18 cellular contexts compared by ENCODE assay signal in the genomic region with DNA sequence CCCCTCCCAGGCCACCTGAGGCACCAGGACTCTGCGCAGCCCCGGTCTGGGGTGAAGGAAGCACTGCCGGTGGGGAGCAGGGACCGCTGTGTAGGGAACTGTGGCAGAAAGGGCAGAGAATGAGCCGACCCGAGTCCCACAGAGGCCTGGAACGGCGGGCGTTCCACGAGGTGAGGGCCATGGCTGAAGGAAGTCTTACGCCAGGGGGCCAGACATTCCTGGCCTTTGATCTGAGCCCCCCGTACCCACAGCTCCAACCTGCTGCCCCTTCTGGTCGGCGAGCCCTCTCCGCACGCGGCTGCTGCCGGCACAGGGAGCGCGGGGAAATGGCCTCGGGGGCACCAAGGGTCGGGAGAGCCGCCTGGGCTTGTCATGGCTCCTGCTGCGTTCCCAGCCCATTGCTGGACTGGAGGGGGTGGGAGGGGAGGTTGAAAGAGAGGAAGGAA. TPM values are rescaled to one million over a fixed set of nuclear protein-coding genes. Genes with fewer than 3 reads are reported as not detected.
A peak's percentile ranks its signal among the peaks of the same experiment; 100 is the strongest.
DNase-seq lines count a peak whose midpoint lies in the region; ATAC-seq and TF ChIP-seq lines count a peak whose summit lies in the region.
"Had no signal": no experiment of that assay in that cellular context is flagged by ENCODE, and none has a peak within 500 bp of the region (broad histone marks: within the 10 kb centered on the region; RNA-seq: fewer than 3 reads in every experiment).

No MANE protein-coding gene starts in this region.

- H2BK120ac ChIP-seq in neuronal stem cell (ENCODE audit: low read depth, low read length): no peak overlapping the region

- WGBS in iPS DF 6.9 (ENCODE audit: insufficient coverage, insufficient read length): no CpG with 5 or more reads among the region's 24 CpGs
- no CpG with 5 or more reads among the region's 24 CpGs for WGBS in neuronal stem cell (ENCODE audit: extremely low coverage in 2 of 2, insufficient read length in 2 of 2, insufficient replicate concordance in 1 of 2), 2 donors

- H3K4ac ChIP-seq in neuronal stem cell (ENCODE audit: low read length): no peak overlapping the region

- no peak overlapping the region for H3K14ac ChIP-seq in neuronal stem cell (ENCODE audit: low read length)

- no peak for TF ChIP-seq CTCF in GM13976 (IDR thresholded peaks at IDR 0.05; ENCODE audit: borderline replicate concordance, control extremely low read depth, extremely low read depth, insufficient read depth, missing control alignments)

- H2AK5ac ChIP-seq in neuronal stem cell (ENCODE audit: low read depth, low read length): no peak overlapping the region

- peak overlapping the region; percentile 68 for H3K4me3 Mint-ChIP-seq in T-helper 17 cell

- no peaks in the 10 kb centered on the region for H3K36me3 ChIP-seq in iPS DF 6.9 (ENCODE audit: control insufficient read depth, insufficient read depth, low read length)
- H3K36me3 ChIP-seq in neuronal stem cell (replicated peaks in 1 of 2; ENCODE audit: control insufficient read depth in 2 of 2, insufficient read depth in 2 of 2, low read length in 2 of 2): peaks cover 0 to under 1% of the 10 kb centered on the region in 2 donors
- H3K36me3 ChIP-seq: tibial artery had no signal

- H3K9me3 ChIP-seq in T-helper 17 cell (ENCODE audit: control insufficient read depth, low read length, poor library complexity, severe bottlenecking): no peaks in the 10 kb centered on the region
- no peaks in the 10 kb centered on the region for H3K9me3 ChIP-seq in iPS DF 6.9 (ENCODE audit: control insufficient read depth, insufficient read depth, low read length)
- peaks cover 0 to 13% of the 10 kb centered on the region in 2 donors for H3K9me3 ChIP-seq in neuronal stem cell (replicated peaks in 1 of 2; ENCODE audit: control insufficient read depth in 2 of 2, insufficient read depth in 1 of 2, low read depth in 1 of 2, low read length in 2 of 2)
- H3K9me3 ChIP-seq: tibial artery had no signal

- no peak overlapping the region for H3K27ac Mint-ChIP-seq in T-helper 17 cell
- H3K27ac Mint-ChIP-seq: activated CD4-positive, alpha-beta T cell treated with anti-CD3 and anti-CD28 coated beads, Interleukin-2, amount 10 ng/mL, durations not matched to agents 7 days and 5 days; IgD-negative memory B cell; T-helper 2 cell treated with Interferon-gamma antibody and Interleukin-4, amounts not matched to agents 5 μg/mL and 100 μg/mL, for 36 hours had no signal

- H3K27ac ChIP-seq in iPS DF 6.9 (ENCODE audit: low read length) (no peak overlapping the region), neuronal stem cell (replicated peaks; ENCODE audit: low read length) (no peak overlapping the region)
- H3K27ac ChIP-seq: C4-2B, tibial artery had no signal

- peak overlapping the region; percentile 50 for H3K18ac ChIP-seq in neuronal stem cell (ENCODE audit: low read length)

- ATAC-seq in T-helper 17 cell (no peak), GM19324 (IDR thresholded peaks at IDR 0.05; ENCODE audit: low FRiP score, unreplicated experiment) (no peak), SK-N-SH treated with all-trans-retinoic acid at 6 μM for 48 hours (no peak)

- H3K4me1 Mint-ChIP-seq in T-helper 17 cell: peaks cover 24% of the 10 kb centered on the region

- H3K4me3 ChIP-seq in iPS DF 6.9 (ENCODE audit: low read length) (peak overlapping the region; percentile 20; the same call in 1 of the 2 replicates), neuronal stem cell (ENCODE audit: low read length in 2 of 2) (peak overlapping the region in 1 of 2 donors; percentile 80)

- H3K9ac ChIP-seq in neuronal stem cell (ENCODE audit: low read depth, low read length, poor library complexity): peak overlapping the region; percentile 65

- peak overlapping the region; percentile 59 for H3K4me2 ChIP-seq in neuronal stem cell (ENCODE audit: insufficient read depth, low read length, poor library complexity, severe bottlenecking)

- peak overlapping the region; percentile 33 for H2BK12ac ChIP-seq in neuronal stem cell (ENCODE audit: low read length)

- no peak overlapping the region for H2BK15ac ChIP-seq in neuronal stem cell (ENCODE audit: low read length)

- H4K8ac ChIP-seq in neuronal stem cell (ENCODE audit: low read depth, low read length): no peak overlapping the region

- H3K27me3 ChIP-seq in iPS DF 6.9 (ENCODE audit: control insufficient read depth, insufficient read depth, low read length): peaks cover 28% of the 10 kb centered on the region; the same call in 1 of the 2 replicates
- peaks cover 0 to 89% (median 48%) of the 10 kb centered on the region in 3 experiments for H3K27me3 ChIP-seq in neuronal stem cell (ENCODE audit: control insufficient read depth in 3 of 3, insufficient read depth in 3 of 3, low read depth in 1 of 3, low read length in 3 of 3)

- H3K79me1 ChIP-seq in neuronal stem cell (ENCODE audit: low read depth, low read length): no peaks in the 10 kb centered on the region

- H3K36me3 Mint-ChIP-seq in T-helper 17 cell (ENCODE audit: low read depth): peaks cover 5% of the 10 kb centered on the region
- H3K36me3 Mint-ChIP-seq: IgD-negative memory B cell had no signal

- peaks cover 74% of the 10 kb centered on the region for H3K27me3 Mint-ChIP-seq in T-helper 17 cell

- no peak overlapping the region for H4K91ac ChIP-seq in neuronal stem cell (ENCODE audit: low read depth, low read length, poor library complexity)

- peak; percentile 50 for DNase-seq in GM13976 (ENCODE audit: low spot score)
- no peak for DNase-seq in T-helper 17 cell
- no peak for DNase-seq in iPS DF 6.9 (ENCODE audit: low read depth, low spot score)
- no peak for DNase-seq in neuronal stem cell (ENCODE audit: low spot score)
- DNase-seq in amniotic stem cell (lab: John Stamatoyannopoulos, UW): no peak
- DNase-seq: activated CD4-positive, alpha-beta T cell treated with anti-CD3 and anti-CD28 coated beads, Interleukin-2, amount 10 ng/mL, durations not matched to agents 7 days and 5 days; aorta; dorsolateral prefrontal cortex; midbrain; NCI-H1105; NCI-H2171 treated with DMSO at 0.1 percent for 48 hours; tibial artery had no signal

- no peak overlapping the region for H2BK5ac ChIP-seq in neuronal stem cell (ENCODE audit: low read length)

- H2AFZ ChIP-seq in neuronal stem cell (ENCODE audit: low read length): peak overlapping the region; percentile 80

- peaks cover 23% of the 10 kb centered on the region for H3K4me1 ChIP-seq in iPS DF 6.9 (ENCODE audit: control insufficient read depth, insufficient read depth, low read length)
- peaks cover 24 to 43% of the 10 kb centered on the region in 2 donors for H3K4me1 ChIP-seq in neuronal stem cell (ENCODE audit: control insufficient read depth in 2 of 2, insufficient read depth in 1 of 2, low read depth in 1 of 2, low read length in 2 of 2)

- in situ Hi-C loops in GM13976 (cut with MboI; ENCODE audit: low sequenced_read_pairs, unreplicated experiment): no loop called here

- peak overlapping the region; percentile 82 for H3K23ac ChIP-seq in neuronal stem cell (ENCODE audit: low read depth, low read length, poor library complexity)

TF ChIP-seq in SK-N-SH treated with all-trans-retinoic acid at 6 μM for 48 hours, 23 proteins besides CTCF, POLR2A, EP300 and RAD21:
- TF ChIP-seq ZNF565 (CRISPR knock-in tag; conservative IDR thresholded peaks at IDR 0.05; ENCODE audit: low read depth) (no peak), GLIS3 (CRISPR knock-in tag; IDR thresholded peaks at IDR 0.05) (no peak), OSR1 (CRISPR knock-in tag; IDR thresholded peaks at IDR 0.05) (no peak), ZFP30 (CRISPR knock-in tag; IDR thresholded peaks at IDR 0.05) (no peak), RARB (CRISPR knock-in tag; IDR thresholded peaks at IDR 0.05) (no peak), SNAI2 (CRISPR knock-in tag; IDR thresholded peaks at IDR 0.05) (no peak)
- TF ChIP-seq, protein P1, sequence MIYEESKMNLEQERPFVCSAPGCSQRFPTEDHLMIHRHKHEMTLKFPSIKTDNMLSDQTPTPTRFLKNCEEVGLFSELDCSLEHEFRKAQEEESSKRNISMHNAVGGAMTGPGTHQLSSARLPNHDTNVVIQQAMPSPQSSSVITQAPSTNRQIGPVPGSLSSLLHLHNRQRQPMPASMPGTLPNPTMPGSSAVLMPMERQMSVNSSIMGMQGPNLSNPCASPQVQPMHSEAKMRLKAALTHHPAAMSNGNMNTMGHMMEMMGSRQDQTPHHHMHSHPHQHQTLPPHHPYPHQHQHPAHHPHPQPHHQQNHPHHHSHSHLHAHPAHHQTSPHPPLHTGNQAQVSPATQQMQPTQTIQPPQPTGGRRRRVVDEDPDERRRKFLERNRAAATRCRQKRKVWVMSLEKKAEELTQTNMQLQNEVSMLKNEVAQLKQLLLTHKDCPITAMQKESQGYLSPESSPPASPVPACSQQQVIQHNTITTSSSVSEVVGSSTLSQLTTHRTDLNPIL (CRISPR knock-in tag; IDR thresholded peaks at IDR 0.05; ENCODE audit: low read depth): no peak
TF ChIP-seq in SK-N-SH treated with all-trans-retinoic acid at 6 μM for 48 hours: peak in this region for 0.

RNA-seq across cellular contexts. Expression of a gene that starts 1.4 kb away (rescaled TPM):
- total RNA-seq in T-helper 17 cell: not detected
- polyA plus RNA-seq in neuronal stem cell (2013, experiment 1 of 2): 6.1 TPM
- polyA plus RNA-seq in neuronal stem cell (2013, experiment 2 of 2): 6.0 TPM
- total RNA-seq: activated CD4-positive, alpha-beta T cell treated with anti-CD3 and anti-CD28 coated beads, Interleukin-2, amount 10 ng/mL, durations not matched to agents 7 days and 5 days had no signal

RNA-seq across cellular contexts. Expression of a gene that starts 31.5 kb away (rescaled TPM):
- total RNA-seq in T-helper 17 cell: not detected
- polyA plus RNA-seq in neuronal stem cell (2013, experiment 1 of 2): not detected
- not detected for polyA plus RNA-seq in neuronal stem cell (2013, experiment 2 of 2)
- total RNA-seq: activated CD4-positive, alpha-beta T cell treated with anti-CD3 and anti-CD28 coated beads, Interleukin-2, amount 10 ng/mL, durations not matched to agents 7 days and 5 days; pulmonary artery endothelial cell had no signal
- polyA plus RNA-seq: IgD-negative memory B cell had no signal
